ENCODE assay signal across 8 cellular contexts in genomic region chr3:138187296-138188012, GRCh38. TPM values are rescaled to one million over a fixed set of nuclear protein-coding genes. Genes with fewer than 3 reads are reported as not detected.
DNase-seq lines count a peak whose midpoint lies in the region; ATAC-seq lines count a peak whose summit lies in the region.

TSS of gene ARMC8 (plus strand) at chr3:138187301. CDS start at chr3:138187555, 254 bp downstream.

- intact Hi-C loops in T-helper 1 cell treated with Interleukin-12 subunit alpha and Interleukin-12 subunit beta and Interleukin-4 antibody, amounts not matched to agents 30 ng/mL and 1 ng/mL, for 36 hours (cut with micrococcal nuclease) = loop anchor here (1.0 to 10.0 kb wide), 17 partner anchors 13 to 1995 kb away; partner anchors contain the start of genes CEP70, COPB2, DBR1 and FAIM

- peak; percentile 56 for ATAC-seq in GM21576 (IDR thresholded peaks at IDR 0.05; ENCODE audit: unreplicated experiment)

- peak; percentile 56 to 68 for DNase-seq in NCI-H2081 (lab: John Stamatoyannopoulos, UW)
- no peak for DNase-seq in NCI-H2081 treated with DMSO at 0.1 percent for 48 hours (lab: John Stamatoyannopoulos, UW)
- peak; percentile 93 for DNase-seq in HuH-7.5 (ENCODE audit: low spot score)
- peak; percentile 67 for DNase-seq in cerebellar cortex (ENCODE audit: low spot score)
- peak; percentile 80 for DNase-seq in islet precursor cell
- peak; percentile 30 for DNase-seq in stimulated activated CD4-positive, alpha-beta T cell treated with anti-CD3 and anti-CD28 coated beads, Interleukin-4, amount 100 ng/mL, for 1 hour

RNA-seq across cellular contexts. Expression of gene ARMC8, which starts in this region (rescaled TPM):
- total RNA-seq in T-helper 1 cell treated with Interleukin-12 subunit alpha and Interleukin-12 subunit beta and Interleukin-4 antibody, amounts not matched to agents 30 ng/mL and 1 ng/mL, for 36 hours = 45.5 and 57.3 TPM in 2 replicates
